Comparison of ENCODE assay signal across 15 cellular contexts in the genomic region with DNA sequence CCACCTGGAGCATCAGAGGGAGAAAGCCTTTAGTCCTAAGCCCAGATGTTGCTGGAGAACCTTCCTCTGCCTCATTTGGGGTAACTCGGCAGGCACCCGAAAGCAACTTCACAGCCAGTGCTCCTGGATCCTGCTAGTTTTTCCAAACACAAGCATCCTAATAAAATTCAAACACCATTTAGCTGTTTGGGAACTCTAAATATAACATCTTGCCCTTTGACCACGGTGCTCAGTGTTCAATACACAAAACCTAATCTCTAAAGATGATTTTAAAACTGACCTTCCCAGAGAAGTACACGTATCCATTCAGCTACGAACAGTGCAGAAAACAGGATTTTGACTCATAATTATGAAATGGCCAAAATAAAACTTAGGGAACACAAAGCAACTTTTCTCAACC. TPM values are rescaled to one million over a fixed set of nuclear protein-coding genes. Genes with fewer than 3 reads are reported as not detected.
A peak's percentile ranks its signal among the peaks of the same experiment; 100 is the strongest.
DNase-seq lines count a peak whose midpoint lies in the region; ATAC-seq, FAIRE-seq and TF ChIP-seq lines count a peak whose summit lies in the region.
"Had no signal": no experiment of that assay in that cellular context is flagged by ENCODE, and none has a peak within 500 bp of the region (broad histone marks: within the 10 kb centered on the region; RNA-seq: fewer than 3 reads in every experiment).

No MANE protein-coding gene starts in this region.

- H3K27me3 ChIP-seq in SJCRH30 (no peaks in the 10 kb centered on the region), body of pancreas (no peaks in the 10 kb centered on the region), HepG2 (ENCODE audit: control insufficient read depth in 1 of 2, insufficient read depth in 2 of 2, low read length in 2 of 2) (no peaks in the 10 kb centered on the region), skeletal muscle satellite cell (ENCODE audit: control insufficient read depth, insufficient read depth, low read length) (peaks cover 4% of the 10 kb centered on the region)

- no TSS peak for BruUV-seq in HepG2 (replicated peaks; lab: Mats Ljungman, UMichigan)

- TF ChIP-seq CTCF in body of pancreas (IDR thresholded peaks at IDR 0.05), result no peak
- no peak for TF ChIP-seq CTCF in HepG2 (CRISPR knock-in tag; IDR thresholded peaks at IDR 0.05)

- no peak overlapping the region for H2AFZ ChIP-seq in HepG2 (ENCODE audit: low read length)

- intact Hi-C loops in body of pancreas (cut with DNase I), result no loop called here
- intact Hi-C loops in HepG2 (cut with micrococcal nuclease; ENCODE audit: unreplicated experiment), result loop anchor here (2.0 kb wide), 1 partner anchor 23 kb away; no protein-coding TSS in a partner anchor

- H3K9me3 ChIP-seq in SJCRH30 (replicated peaks) (no peaks in the 10 kb centered on the region), body of pancreas (no peaks in the 10 kb centered on the region), HepG2 (ENCODE audit: low read length) (no peaks in the 10 kb centered on the region), skeletal muscle satellite cell (replicated peaks; ENCODE audit: low read length) (no peaks in the 10 kb centered on the region)

- POLR2A ChIA-PET in HepG2 (lab: Yijun Ruan, JAX), result interaction anchor here (1.0 to 9.8 kb wide), 21 partner anchors 13 to 656 kb away, joined by 3 to 150 read pairs (median 6); partner anchors contain the start of gene PROX1

- in situ Hi-C loops in HepG2 (cut with HindIII; ENCODE audit: extremely low pct_ligation_motif_present, low pct_unique_long_range_greater_than_20kb), result no loop called here

- H3K27ac ChIP-seq in SJCRH30, result peak overlapping the region; percentile 97
- H3K27ac ChIP-seq in body of pancreas, result peak overlapping the region in 3 of 4 donors; percentile 60 to 74 (median 64)
- peak overlapping the region; percentile 85 for H3K27ac ChIP-seq in HepG2 (ENCODE audit: extremely low read length, insufficient read depth, low read length)
- H3K27ac ChIP-seq: KMS-11 had no signal

- CTCF ChIA-PET in HepG2 (lab: Yijun Ruan, JAX; ENCODE audit: low intra/inter-chr PET ratio, low total read pairs), result interaction anchor here (1.1 kb wide), 1 partner anchor 95 kb away, joined by 3 read pairs; no protein-coding TSS in a partner anchor

- H3K4me3 ChIP-seq in SJCRH30 (no peak overlapping the region), body of pancreas (no peak overlapping the region), HepG2 (replicated peaks in 1 of 3; ENCODE audit: insufficient read depth in 1 of 3, low read depth in 2 of 3, low read length in 3 of 3) (peak overlapping the region in 1 of 3 experiments; percentile 27; a peak in 1 of 6 replicates), skeletal muscle satellite cell (ENCODE audit: low read length) (no peak overlapping the region)

- ATAC-seq in body of pancreas (no peak), HepG2 (peak; percentile 29), GM21786 (IDR thresholded peaks at IDR 0.05; ENCODE audit: unreplicated experiment) (no peak)

- no peak for TF ChIP-seq RAD21 in HepG2 (CRISPR knock-in tag; IDR thresholded peaks at IDR 0.05)

- DNase-seq in SJCRH30 (no peak), body of pancreas (no peak), HepG2 (ENCODE audit: low spot score) (peak; percentile 23), SW480 (ENCODE audit: low spot score) (no peak)
- no peak for DNase-seq in activated CD4-positive, alpha-beta T cell treated with anti-CD3 and anti-CD28 coated beads for 1 hour
- DNase-seq: COR-L47, NCI-H1092 treated with DMSO at 0.1 percent for 48 hours, NCI-H1694, NCI-H524, SIG-M5 had no signal

- peak in 1 of 2 experiments; percentile 12; a peak in 1 of 4 replicates for TF ChIP-seq EP300 in HepG2 (IDR thresholded peaks at IDR 0.05; ENCODE audit: low read depth in 2 of 2, low read length in 2 of 2)
- TF ChIP-seq EP300 in HepG2 (CRISPR knock-in tag; IDR thresholded peaks at IDR 0.05; ENCODE audit: borderline replicate concordance), result no peak

- peak overlapping the region; percentile 57 for H3K9ac ChIP-seq in HepG2 (ENCODE audit: insufficient read depth, low read depth, low read length)
- peak overlapping the region; percentile 25 for H3K9ac ChIP-seq in skeletal muscle satellite cell (ENCODE audit: low read depth, low read length)
- H3K9ac ChIP-seq: KMS-11 had no signal

- H3K4me1 ChIP-seq in SJCRH30 (peaks cover 39% of the 10 kb centered on the region), body of pancreas (peaks cover 48% of the 10 kb centered on the region), HepG2 (ENCODE audit: insufficient read depth, low read length) (peaks cover 86% of the 10 kb centered on the region), skeletal muscle satellite cell (ENCODE audit: control insufficient read depth, insufficient read depth, low read length) (peaks cover 19% of the 10 kb centered on the region)

- H3K36me3 ChIP-seq in SJCRH30 (peaks cover 55% of the 10 kb centered on the region), body of pancreas (replicated peaks in 1 of 2; ENCODE audit: insufficient read depth in 1 of 2, low read depth in 2 of 2) (no peaks in the 10 kb centered on the region), HepG2 (replicated peaks in 1 of 2; ENCODE audit: control insufficient read depth in 1 of 2, insufficient read depth in 2 of 2, low read length in 2 of 2) (peaks cover 16 to 66% of the 10 kb centered on the region in 2 experiments), skeletal muscle satellite cell (ENCODE audit: insufficient read depth, low read length) (no peaks in the 10 kb centered on the region)

- H4K20me1 ChIP-seq in HepG2 (ENCODE audit: insufficient read depth, low read length), result no peaks in the 10 kb centered on the region

- H3K79me2 ChIP-seq in HepG2 (ENCODE audit: insufficient read depth, low read length), result peaks cover 39% of the 10 kb centered on the region

- TF ChIP-seq POLR2A in body of pancreas (IDR thresholded peaks at IDR 0.05) (no peak), HepG2 (IDR thresholded peaks at IDR 0.05; ENCODE audit: insufficient read depth in 1 of 2, low read depth in 2 of 2, low read length in 2 of 2) (no peak)

- 23 to 25% methylated on average over 5 of the region's 5 CpGs for WGBS in body of pancreas, 2 donors
- 0% methylated on average over 3 of the region's 5 CpGs for WGBS in HepG2 (ENCODE audit: low lambda C conversion rate)

- no peak for FAIRE-seq in HepG2 (lab: Jason Lieb, UNC)
- FAIRE-seq: GM12892, H54 had no signal

- H3K4me2 ChIP-seq in HepG2 (ENCODE audit: low read depth, low read length) (peak overlapping the region; percentile 76), skeletal muscle satellite cell (ENCODE audit: low read length) (peak overlapping the region; percentile 32)
- H3K4me2 ChIP-seq: KMS-11 had no signal

TF ChIP-seq in HepG2, 621 proteins besides CTCF, POLR2A, EP300 and RAD21 (continues in another document):
- TF ChIP-seq BRCA1 (CRISPR knock-in tag; IDR thresholded peaks at IDR 0.05) (peak; percentile 64; the same call in 1 of the 2 replicates), RBM22 (optimal IDR thresholded peaks at IDR 0.05; ENCODE audit: low read length) (peak; percentile 45), ZNF777 (CRISPR knock-in tag; IDR thresholded peaks at IDR 0.05) (0 out of 2 replicates have a peak, but pooled peaks have one; percentile 10), MEF2D (CRISPR knock-in tag; IDR thresholded peaks at IDR 0.05) (peak; percentile 95), ISL2 (CRISPR knock-in tag; IDR thresholded peaks at IDR 0.05) (0 out of 2 replicates have a peak, but pooled peaks have one; percentile 20), ZNF282 (IDR thresholded peaks at IDR 0.05; ENCODE audit: partially characterized antibody) (no peak), ZNF331 (CRISPR knock-in tag; IDR thresholded peaks at IDR 0.05) (no peak)
- TF ChIP-seq, protein P1, sequence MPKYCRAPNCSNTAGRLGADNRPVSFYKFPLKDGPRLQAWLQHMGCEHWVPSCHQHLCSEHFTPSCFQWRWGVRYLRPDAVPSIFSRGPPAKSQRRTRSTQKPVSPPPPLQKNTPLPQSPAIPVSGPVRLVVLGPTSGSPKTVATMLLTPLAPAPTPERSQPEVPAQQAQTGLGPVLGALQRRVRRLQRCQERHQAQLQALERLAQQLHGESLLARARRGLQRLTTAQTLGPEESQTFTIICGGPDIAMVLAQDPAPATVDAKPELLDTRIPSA (CRISPR knock-in tag; IDR thresholded peaks at IDR 0.05; ENCODE audit: borderline replicate concordance), result no peak

RNA-seq across cellular contexts. Expression of gene PROX1, which starts 40.3 kb away (rescaled TPM):
- 18.4 and 19.9 TPM in 2 replicates for total RNA-seq in SJCRH30 (2014; rRNA removed; shearing (Covaris generic))
- total RNA-seq in body of pancreas (10 to 100 TPM; 13.7 to 27.4 TPM), HepG2 (2016; rRNA removed; fragmentation: Illumina TruSeq; extraction: Trizol) (30.2 and 48.5 TPM in 2 replicates)
- 18.3 and 23.4 TPM in 2 replicates for total RNA-seq in HepG2 (2016; cell fraction: cytosol; rRNA removed; fragmentation: Illumina TruSeq; extraction: Trizol; ENCODE audit: low read depth)
- 30.0 and 40.1 TPM in 2 replicates for total RNA-seq in HepG2 (2016; cell fraction: insoluble cytoplasmic fraction; rRNA removed; fragmentation: Illumina TruSeq; extraction: Trizol)
- total RNA-seq in HepG2 (2016; cell fraction: membrane; rRNA removed; fragmentation: Illumina TruSeq; extraction: Trizol), result 37.4 and 49.2 TPM in 2 replicates
- total RNA-seq in HepG2 (2016; cell fraction: nucleus; rRNA removed; fragmentation: Illumina TruSeq; extraction: Trizol), result 48.9 and 52.6 TPM in 2 replicates
- 10.0 and 12.3 TPM in 2 replicates for polyA plus RNA-seq in HepG2 (2011; rRNA removed)
- polyA plus RNA-seq in HepG2 (2011; cell fraction: cytosol; rRNA removed), result 6.4 and 10.1 TPM in 2 replicates
- 24.5 and 25.6 TPM in 2 replicates for polyA plus RNA-seq in HepG2 (2011; cell fraction: nucleus; rRNA removed)
- polyA plus RNA-seq in HepG2 (2012), result 32.4 and 38.1 TPM in 2 replicates
- polyA plus RNA-seq in HepG2 (2016; cell fraction: cytosol; fragmentation: Illumina TruSeq; extraction: Trizol; ENCODE audit: low read depth), result 0.63 and 0.75 TPM in 2 replicates
- 32.3 and 34.3 TPM in 2 replicates for polyA plus RNA-seq in HepG2 (2016; cell fraction: insoluble cytoplasmic fraction; fragmentation: Illumina TruSeq; extraction: Trizol; ENCODE audit: low read depth)
- 2.9 and 3.5 TPM in 2 replicates for polyA plus RNA-seq in HepG2 (2016; cell fraction: membrane; fragmentation: Illumina TruSeq; extraction: Trizol; ENCODE audit: low read depth)
- polyA plus RNA-seq in HepG2 (2016; cell fraction: nucleus; fragmentation: Illumina TruSeq; extraction: Trizol; ENCODE audit: insufficient read depth, low read depth), result 47.2 and 51.1 TPM in 2 replicates
- 40.4 TPM in 1 of 2 replicates, not detected in the other for polyA minus RNA-seq in HepG2 (2011; rRNA and poly(A)+ RNA removed; ENCODE audit: low replicate concordance)
- 37.0 and 45.5 TPM in 2 replicates for polyA minus RNA-seq in HepG2 (2011; cell fraction: cytosol; rRNA and poly(A)+ RNA removed)
- 45.6 and 52.3 TPM in 2 replicates for polyA minus RNA-seq in HepG2 (2011; cell fraction: nucleus; rRNA and poly(A)+ RNA removed)
- 0.22 and 0.25 TPM in 2 replicates for total RNA-seq in skeletal muscle satellite cell (2012; rRNA removed)
